In genomic region chrX:14427614-14428013, GRCh38 we compare ENCODE assay signal across 21 cellular contexts.
"Had no signal": no experiment of that assay in that cellular context is flagged by ENCODE, and none has a peak within 500 bp of the region (broad histone marks: within the 10 kb centered on the region; RNA-seq: fewer than 3 reads in every experiment).

No MANE protein-coding gene starts in this region.

- H3K4me2 ChIP-seq: SK-N-SH had no signal

- H3K27ac ChIP-seq: RWPE1 had no signal

- H3K9ac ChIP-seq: SK-N-SH had no signal

- DNase-seq: KBM-7, MV-4-11, NCI-H1048, NCI-H1105, NCI-H1417, NCI-H1436 treated with DMSO at 0.1 percent for 48 hours, NCI-H1694, NCI-H187 treated with DMSO at 0.1 percent for 48 hours, NCI-H2029 treated with DMSO at 0.1 percent for 48 hours, NCI-H2171, NCI-H226, NCI-H446, NCI-H510A, NCI-H524 treated with DMSO at 0.1 percent for 48 hours, NCI-H69, NCI-H774, SHP77, SK-N-SH, SW 1271 had no signal

- ATAC-seq: Panc1 had no signal

- H3K9me3 ChIP-seq: SK-N-SH had no signal
